1 cellular context compared by ENCODE assay signal in the genomic region with DNA sequence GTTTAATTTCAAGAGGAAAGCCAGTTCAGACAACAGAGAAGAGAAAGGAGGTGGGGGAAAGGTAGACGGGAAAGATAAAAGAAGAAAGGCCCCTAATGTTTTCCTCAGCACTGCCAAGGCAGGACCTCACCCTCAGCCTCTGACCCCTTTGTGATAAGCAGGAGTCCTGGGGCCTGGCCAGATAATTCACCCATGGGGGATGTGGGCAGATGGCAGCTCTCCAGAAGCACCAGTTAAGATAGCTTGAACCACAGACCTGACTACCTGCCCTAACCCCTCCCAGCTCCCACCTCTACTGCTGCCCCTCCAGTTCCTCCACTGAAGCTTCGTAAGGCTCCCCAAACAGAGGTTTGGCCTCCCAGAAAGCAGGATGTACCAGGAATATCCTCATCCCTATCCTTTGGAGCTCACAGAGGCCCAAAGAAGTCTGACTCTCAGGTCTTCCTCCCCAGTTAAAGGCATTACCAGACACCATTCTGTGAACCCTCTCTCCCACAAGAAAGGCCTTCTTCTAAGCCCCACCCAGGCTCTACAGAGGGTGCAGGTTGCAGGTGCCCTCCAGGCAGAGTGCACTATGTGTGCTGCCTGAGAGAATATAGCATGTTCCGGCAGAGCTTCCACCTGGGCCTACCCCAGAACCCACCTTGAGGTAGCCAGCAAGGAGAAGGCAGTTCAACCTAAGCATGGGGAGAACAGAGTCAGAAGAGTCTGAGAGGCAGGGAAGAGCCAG.
TF ChIP-seq lines count a peak whose summit lies in the region.

No MANE protein-coding gene starts in this region.

TF ChIP-seq in K562, 482 proteins besides CTCF, POLR2A, EP300 and RAD21 (continued from another document):
- TF ChIP-seq DPF2 (IDR thresholded peaks at IDR 0.05) (0 out of 2 replicates have a peak, but pooled peaks have one; percentile 37), POU5F1 (IDR thresholded peaks at IDR 0.05; ENCODE audit: borderline replicate concordance, low read depth, low read length, partially characterized antibody) (no peak), ZNF764 (CRISPR knock-in tag; IDR thresholded peaks at IDR 0.05; ENCODE audit: low read depth) (no peak), GTF2E2 (tag; IDR thresholded peaks at IDR 0.05) (no peak), HDAC6 (IDR thresholded peaks at IDR 0.05; ENCODE audit: low read depth, low read length) (no peak), MTA2 (IDR thresholded peaks at IDR 0.05; ENCODE audit: low read depth) (0 out of 2 replicates have a peak, but pooled peaks have one; percentile 7), ATF7 (IDR thresholded peaks at IDR 0.05) (no peak), NFIC (IDR thresholded peaks at IDR 0.05) (peak; percentile 69), MTA3 (IDR thresholded peaks at IDR 0.05; ENCODE audit: borderline replicate concordance) (no peak), ZNF253 (CRISPR knock-in tag; conservative IDR thresholded peaks at IDR 0.05) (no peak), MYC (IDR thresholded peaks at IDR 0.05; ENCODE audit: low read depth, low read length) (no peak), MYC (CRISPR knock-in tag; IDR thresholded peaks at IDR 0.05; ENCODE audit: borderline replicate concordance, low read depth) (no peak), JUNB (CRISPR knock-in tag; conservative IDR thresholded peaks at IDR 0.05) (no peak), ZEB2 (IDR thresholded peaks at IDR 0.05) (no peak), ELF4 (CRISPR knock-in tag; IDR thresholded peaks at IDR 0.05) (no peak), TEAD1 (CRISPR knock-in tag; IDR thresholded peaks at IDR 0.05) (0 out of 4 replicates have a peak, but pooled peaks of 1 of the 2 experiments have one; percentile 5), CBX5 (IDR thresholded peaks at IDR 0.05; ENCODE audit: borderline replicate concordance, low read depth) (no peak), ESRRB (CRISPR knock-in tag; IDR thresholded peaks at IDR 0.05; ENCODE audit: borderline replicate concordance) (no peak), DDX20 (tag; IDR thresholded peaks at IDR 0.05; ENCODE audit: low read depth) (no peak), POLR2AphosphoS5 (IDR thresholded peaks at IDR 0.05; ENCODE audit: control insufficient read depth, insufficient read depth, low read depth, low read length) (peak; percentile 16; the same call in 1 of the 2 replicates), JUND (IDR thresholded peaks at IDR 0.05; ENCODE audit: borderline replicate concordance, low read depth, low read length) (no peak), JUND (tag; IDR thresholded peaks at IDR 0.05; ENCODE audit: borderline replicate concordance, low read depth, low read length) (no peak), ZNF445 (CRISPR knock-in tag; IDR thresholded peaks at IDR 0.05; ENCODE audit: low read depth) (no peak), HOXB6 (CRISPR knock-in tag; IDR thresholded peaks at IDR 0.05; ENCODE audit: borderline replicate concordance) (no peak), BACH1 (tag; IDR thresholded peaks at IDR 0.05) (no peak), CBFB (CRISPR knock-in tag; IDR thresholded peaks at IDR 0.05) (no peak), ARID1B (IDR thresholded peaks at IDR 0.05) (peak; percentile 50), ZNF124 (CRISPR knock-in tag; IDR thresholded peaks at IDR 0.05) (no peak), TAL1 (IDR thresholded peaks at IDR 0.05) (peak; percentile 47; the same call in 1 of the 2 replicates), DACH1 (IDR thresholded peaks at IDR 0.05; ENCODE audit: partially characterized antibody) (no peak)
- TF ChIP-seq, protein P1, sequence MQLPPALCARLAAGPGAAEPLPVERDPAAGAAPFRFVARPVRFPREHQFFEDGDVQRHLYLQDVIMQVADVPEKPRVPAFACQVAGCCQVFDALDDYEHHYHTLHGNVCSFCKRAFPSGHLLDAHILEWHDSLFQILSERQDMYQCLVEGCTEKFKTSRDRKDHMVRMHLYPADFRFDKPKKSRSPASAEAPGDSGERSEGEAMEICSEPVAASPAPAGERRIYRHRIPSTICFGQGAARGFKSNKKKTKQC (CRISPR knock-in tag; IDR thresholded peaks at IDR 0.05): no peak
- TF ChIP-seq, protein P2, sequence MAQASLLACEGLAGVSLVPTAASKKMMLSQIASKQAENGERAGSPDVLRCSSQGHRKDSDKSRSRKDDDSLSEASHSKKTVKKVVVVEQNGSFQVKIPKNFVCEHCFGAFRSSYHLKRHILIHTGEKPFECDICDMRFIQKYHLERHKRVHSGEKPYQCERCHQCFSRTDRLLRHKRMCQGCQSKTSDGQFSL (CRISPR knock-in tag; IDR thresholded peaks at IDR 0.05): no peak
- TF ChIP-seq, protein P2 (tag; IDR thresholded peaks at IDR 0.05): no peak
- TF ChIP-seq, protein P3, sequence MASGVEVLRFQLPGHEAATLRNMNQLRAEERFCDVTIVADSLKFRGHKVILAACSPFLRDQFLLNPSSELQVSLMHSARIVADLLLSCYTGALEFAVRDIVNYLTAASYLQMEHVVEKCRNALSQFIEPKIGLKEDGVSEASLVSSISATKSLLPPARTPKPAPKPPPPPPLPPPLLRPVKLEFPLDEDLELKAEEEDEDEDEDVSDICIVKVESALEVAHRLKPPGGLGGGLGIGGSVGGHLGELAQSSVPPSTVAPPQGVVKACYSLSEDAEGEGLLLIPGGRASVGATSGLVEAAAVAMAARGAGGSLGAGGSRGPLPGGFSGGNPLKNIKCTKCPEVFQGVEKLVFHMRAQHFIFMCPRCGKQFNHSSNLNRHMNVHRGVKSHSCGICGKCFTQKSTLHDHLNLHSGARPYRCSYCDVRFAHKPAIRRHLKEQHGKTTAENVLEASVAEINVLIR (CRISPR knock-in tag; IDR thresholded peaks at IDR 0.05): no peak
- TF ChIP-seq, protein P4, sequence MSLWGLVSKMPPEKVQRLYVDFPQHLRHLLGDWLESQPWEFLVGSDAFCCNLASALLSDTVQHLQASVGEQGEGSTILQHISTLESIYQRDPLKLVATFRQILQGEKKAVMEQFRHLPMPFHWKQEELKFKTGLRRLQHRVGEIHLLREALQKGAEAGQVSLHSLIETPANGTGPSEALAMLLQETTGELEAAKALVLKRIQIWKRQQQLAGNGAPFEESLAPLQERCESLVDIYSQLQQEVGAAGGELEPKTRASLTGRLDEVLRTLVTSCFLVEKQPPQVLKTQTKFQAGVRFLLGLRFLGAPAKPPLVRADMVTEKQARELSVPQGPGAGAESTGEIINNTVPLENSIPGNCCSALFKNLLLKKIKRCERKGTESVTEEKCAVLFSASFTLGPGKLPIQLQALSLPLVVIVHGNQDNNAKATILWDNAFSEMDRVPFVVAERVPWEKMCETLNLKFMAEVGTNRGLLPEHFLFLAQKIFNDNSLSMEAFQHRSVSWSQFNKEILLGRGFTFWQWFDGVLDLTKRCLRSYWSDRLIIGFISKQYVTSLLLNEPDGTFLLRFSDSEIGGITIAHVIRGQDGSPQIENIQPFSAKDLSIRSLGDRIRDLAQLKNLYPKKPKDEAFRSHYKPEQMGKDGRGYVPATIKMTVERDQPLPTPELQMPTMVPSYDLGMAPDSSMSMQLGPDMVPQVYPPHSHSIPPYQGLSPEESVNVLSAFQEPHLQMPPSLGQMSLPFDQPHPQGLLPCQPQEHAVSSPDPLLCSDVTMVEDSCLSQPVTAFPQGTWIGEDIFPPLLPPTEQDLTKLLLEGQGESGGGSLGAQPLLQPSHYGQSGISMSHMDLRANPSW (CRISPR knock-in tag; IDR thresholded peaks at IDR 0.05): no peak
- TF ChIP-seq, protein P5, sequence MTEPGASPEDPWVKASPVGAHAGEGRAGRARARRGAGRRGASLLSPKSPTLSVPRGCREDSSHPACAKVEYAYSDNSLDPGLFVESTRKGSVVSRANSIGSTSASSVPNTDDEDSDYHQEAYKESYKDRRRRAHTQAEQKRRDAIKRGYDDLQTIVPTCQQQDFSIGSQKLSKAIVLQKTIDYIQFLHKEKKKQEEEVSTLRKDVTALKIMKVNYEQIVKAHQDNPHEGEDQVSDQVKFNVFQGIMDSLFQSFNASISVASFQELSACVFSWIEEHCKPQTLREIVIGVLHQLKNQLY (CRISPR knock-in tag; conservative IDR thresholded peaks at IDR 0.05): no peak
- TF ChIP-seq, protein P6, sequence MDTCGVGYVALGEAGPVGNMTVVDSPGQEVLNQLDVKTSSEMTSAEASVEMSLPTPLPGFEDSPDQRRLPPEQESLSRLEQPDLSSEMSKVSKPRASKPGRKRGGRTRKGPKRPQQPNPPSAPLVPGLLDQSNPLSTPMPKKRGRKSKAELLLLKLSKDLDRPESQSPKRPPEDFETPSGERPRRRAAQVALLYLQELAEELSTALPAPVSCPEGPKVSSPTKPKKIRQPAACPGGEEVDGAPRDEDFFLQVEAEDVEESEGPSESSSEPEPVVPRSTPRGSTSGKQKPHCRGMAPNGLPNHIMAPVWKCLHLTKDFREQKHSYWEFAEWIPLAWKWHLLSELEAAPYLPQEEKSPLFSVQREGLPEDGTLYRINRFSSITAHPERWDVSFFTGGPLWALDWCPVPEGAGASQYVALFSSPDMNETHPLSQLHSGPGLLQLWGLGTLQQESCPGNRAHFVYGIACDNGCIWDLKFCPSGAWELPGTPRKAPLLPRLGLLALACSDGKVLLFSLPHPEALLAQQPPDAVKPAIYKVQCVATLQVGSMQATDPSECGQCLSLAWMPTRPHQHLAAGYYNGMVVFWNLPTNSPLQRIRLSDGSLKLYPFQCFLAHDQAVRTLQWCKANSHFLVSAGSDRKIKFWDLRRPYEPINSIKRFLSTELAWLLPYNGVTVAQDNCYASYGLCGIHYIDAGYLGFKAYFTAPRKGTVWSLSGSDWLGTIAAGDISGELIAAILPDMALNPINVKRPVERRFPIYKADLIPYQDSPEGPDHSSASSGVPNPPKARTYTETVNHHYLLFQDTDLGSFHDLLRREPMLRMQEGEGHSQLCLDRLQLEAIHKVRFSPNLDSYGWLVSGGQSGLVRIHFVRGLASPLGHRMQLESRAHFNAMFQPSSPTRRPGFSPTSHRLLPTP (IDR thresholded peaks at IDR 0.05; ENCODE audit: borderline replicate concordance, extremely low read depth, insufficient read length): no peak
- TF ChIP-seq, protein P7, sequence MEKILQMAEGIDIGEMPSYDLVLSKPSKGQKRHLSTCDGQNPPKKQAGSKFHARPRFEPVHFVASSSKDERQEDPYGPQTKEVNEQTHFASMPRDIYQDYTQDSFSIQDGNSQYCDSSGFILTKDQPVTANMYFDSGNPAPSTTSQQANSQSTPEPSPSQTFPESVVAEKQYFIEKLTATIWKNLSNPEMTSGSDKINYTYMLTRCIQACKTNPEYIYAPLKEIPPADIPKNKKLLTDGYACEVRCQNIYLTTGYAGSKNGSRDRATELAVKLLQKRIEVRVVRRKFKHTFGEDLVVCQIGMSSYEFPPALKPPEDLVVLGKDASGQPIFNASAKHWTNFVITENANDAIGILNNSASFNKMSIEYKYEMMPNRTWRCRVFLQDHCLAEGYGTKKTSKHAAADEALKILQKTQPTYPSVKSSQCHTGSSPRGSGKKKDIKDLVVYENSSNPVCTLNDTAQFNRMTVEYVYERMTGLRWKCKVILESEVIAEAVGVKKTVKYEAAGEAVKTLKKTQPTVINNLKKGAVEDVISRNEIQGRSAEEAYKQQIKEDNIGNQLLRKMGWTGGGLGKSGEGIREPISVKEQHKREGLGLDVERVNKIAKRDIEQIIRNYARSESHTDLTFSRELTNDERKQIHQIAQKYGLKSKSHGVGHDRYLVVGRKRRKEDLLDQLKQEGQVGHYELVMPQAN (IDR thresholded peaks at IDR 0.05; ENCODE audit: borderline replicate concordance): no peak
TF ChIP-seq in K562: peak in this region for 15.
